Comparison of ENCODE assay signal across 6 cellular contexts in genomic region chr1:236003058-236003457, GRCh38.
DNase-seq lines count a peak whose midpoint lies in the region; ATAC-seq and TF ChIP-seq lines count a peak whose summit lies in the region.
"Not testable (repeated sequence)": the region's sequence is repeated elsewhere in the genome, so short reads cannot be mapped to it uniquely, and the experiment has no call there.

No MANE protein-coding gene starts in this region.

- H4K91ac ChIP-seq in mesenchymal stem cell (ENCODE audit: low read length), result not testable (repeated sequence)

- not testable (repeated sequence) for H3K9me3 ChIP-seq in CD4-positive, alpha-beta memory T cell (ENCODE audit: control insufficient read depth in 1 of 2, low read length in 2 of 2); T-helper 17 cell (ENCODE audit: control insufficient read depth, low read length, poor library complexity, severe bottlenecking); mesenchymal stem cell (ENCODE audit: control insufficient read depth, low read length); tibial nerve

- not testable (repeated sequence) for H3K18ac ChIP-seq in mesenchymal stem cell (ENCODE audit: low read depth in 1 of 2, low read length in 2 of 2)

- H2AK5ac ChIP-seq in mesenchymal stem cell (ENCODE audit: low read length, severe bottlenecking), result not testable (repeated sequence)

- H2BK5ac ChIP-seq in mesenchymal stem cell (ENCODE audit: low read depth, low read length, poor library complexity, severe bottlenecking), result not testable (repeated sequence)

- not testable (repeated sequence) for H3K27me3 Mint-ChIP-seq in CD4-positive, alpha-beta memory T cell; T-helper 17 cell; activated naive CD4-positive, alpha-beta T cell treated with anti-CD3 and anti-CD28 coated beads, Interleukin-2, amount 50 U/mL, for 24 hours; effector memory CD8-positive, alpha-beta T cell

- TF ChIP-seq EP300 in tibial nerve (IDR thresholded peaks at IDR 0.05), result not testable (repeated sequence)

- DNase-seq in CD4-positive, alpha-beta memory T cell; T-helper 17 cell; effector memory CD8-positive, alpha-beta T cell; mesenchymal stem cell; tibial nerve (ENCODE audit: low spot score in 2 of 2): not testable (repeated sequence)

- POLR2A ChIA-PET in CD4-positive, alpha-beta memory T cell (lab: Charles Lee; ENCODE audit: partially characterized antibody), result not testable (repeated sequence)

- H3K23ac ChIP-seq in mesenchymal stem cell (ENCODE audit: low read length in 2 of 2), result not testable (repeated sequence)

- 82% methylated on average over 8 of the region's 9 CpGs for WGBS in mesenchymal stem cell
- 78 to 84% methylated on average over 9 of the region's 9 CpGs for WGBS in tibial nerve, 2 donors

- not testable (repeated sequence) for H3K9ac ChIP-seq in mesenchymal stem cell (ENCODE audit: low read length)

- H2BK12ac ChIP-seq in mesenchymal stem cell (ENCODE audit: low read length in 2 of 2), result not testable (repeated sequence)

- not testable (repeated sequence) for H3K79me1 ChIP-seq in mesenchymal stem cell (replicated peaks; ENCODE audit: low read length, poor library complexity, severe bottlenecking)

- H3K9me3 Mint-ChIP-seq in CD4-positive, alpha-beta memory T cell; activated naive CD4-positive, alpha-beta T cell treated with anti-CD3 and anti-CD28 coated beads, Interleukin-2, amount 50 U/mL, for 24 hours; effector memory CD8-positive, alpha-beta T cell: not testable (repeated sequence)

- H3K4me3 ChIP-seq in CD4-positive, alpha-beta memory T cell (ENCODE audit: low read length in 2 of 2); mesenchymal stem cell (ENCODE audit: insufficient read depth in 1 of 2, low read depth in 1 of 2, low read length in 2 of 2); tibial nerve: not testable (repeated sequence)

- H3K14ac ChIP-seq in mesenchymal stem cell (ENCODE audit: low read length in 2 of 2), result not testable (repeated sequence)

- not testable (repeated sequence) for H3K36me3 Mint-ChIP-seq in CD4-positive, alpha-beta memory T cell; T-helper 17 cell (ENCODE audit: low read depth); activated naive CD4-positive, alpha-beta T cell treated with anti-CD3 and anti-CD28 coated beads, Interleukin-2, amount 50 U/mL, for 24 hours; effector memory CD8-positive, alpha-beta T cell (ENCODE audit: insufficient read depth)

- H2BK15ac ChIP-seq in mesenchymal stem cell (ENCODE audit: low read depth, poor library complexity, severe bottlenecking), result not testable (repeated sequence)

- not testable (repeated sequence) for H3K4me3 Mint-ChIP-seq in CD4-positive, alpha-beta memory T cell; T-helper 17 cell; activated naive CD4-positive, alpha-beta T cell treated with anti-CD3 and anti-CD28 coated beads, Interleukin-2, amount 50 U/mL, for 24 hours; effector memory CD8-positive, alpha-beta T cell

- H3K27me3 ChIP-seq in CD4-positive, alpha-beta memory T cell (ENCODE audit: insufficient read depth, low read length); mesenchymal stem cell (ENCODE audit: control insufficient read depth in 1 of 2, insufficient read depth in 1 of 2, low read length in 2 of 2); tibial nerve: not testable (repeated sequence)

- not testable (repeated sequence) for H3K36me3 ChIP-seq in CD4-positive, alpha-beta memory T cell (ENCODE audit: insufficient read depth, low read length)
- peaks cover 0 to 21% of the 10 kb centered on the region in 2 experiments for H3K36me3 ChIP-seq in mesenchymal stem cell (ENCODE audit: control insufficient read depth in 1 of 2, insufficient read depth in 2 of 2, low read depth in 1 of 2, low read length in 2 of 2)
- H3K36me3 ChIP-seq in tibial nerve, result peaks cover 0 to 63% (median 0%) of the 10 kb centered on the region in 3 donors

- H3K27ac Mint-ChIP-seq in CD4-positive, alpha-beta memory T cell, result peak overlapping the region in 4 of 7 donors; percentile 42 to 83 (median 60)
- peak overlapping the region; percentile 92 for H3K27ac Mint-ChIP-seq in T-helper 17 cell
- peak overlapping the region; percentile 37 for H3K27ac Mint-ChIP-seq in activated naive CD4-positive, alpha-beta T cell treated with anti-CD3 and anti-CD28 coated beads, Interleukin-2, amount 50 U/mL, for 24 hours
- H3K27ac Mint-ChIP-seq in effector memory CD8-positive, alpha-beta T cell, result peak overlapping the region; percentile 36 to 95

- intact Hi-C loops in CD4-positive, alpha-beta memory T cell (cut with micrococcal nuclease), result not testable (repeated sequence)

- not testable (repeated sequence) for H3K4me2 ChIP-seq in mesenchymal stem cell (ENCODE audit: low read length, poor library complexity, severe bottlenecking)

- H3K4me1 Mint-ChIP-seq in CD4-positive, alpha-beta memory T cell, result peaks cover 31 to 44% (median 39%) of the 10 kb centered on the region in 4 donors
- H3K4me1 Mint-ChIP-seq in T-helper 17 cell, result peaks cover 31% of the 10 kb centered on the region
- peaks cover 37% of the 10 kb centered on the region for H3K4me1 Mint-ChIP-seq in activated naive CD4-positive, alpha-beta T cell treated with anti-CD3 and anti-CD28 coated beads, Interleukin-2, amount 50 U/mL, for 24 hours
- peaks cover 20 to 42% of the 10 kb centered on the region in 2 donors for H3K4me1 Mint-ChIP-seq in effector memory CD8-positive, alpha-beta T cell (ENCODE audit: low read depth in 2 of 2)

- H4K8ac ChIP-seq in mesenchymal stem cell (ENCODE audit: low read length), result peak overlapping the region; percentile 14

- CTCF ChIA-PET in CD4-positive, alpha-beta memory T cell (lab: Charles Lee; ENCODE audit: partially characterized antibody), result interaction anchor here (1.4 kb wide), 1 partner anchor 32 kb away, joined by 6 read pairs; no protein-coding TSS in a partner anchor

- H3K4ac ChIP-seq in mesenchymal stem cell (ENCODE audit: low read depth in 1 of 2, low read length in 2 of 2), result not testable (repeated sequence)

- not testable (repeated sequence) for ATAC-seq in T-helper 17 cell; effector memory CD8-positive, alpha-beta T cell (replicated peaks)

- not testable (repeated sequence) for H2BK120ac ChIP-seq in mesenchymal stem cell (ENCODE audit: low read depth, low read length)

- peaks cover 43% of the 10 kb centered on the region for H3K4me1 ChIP-seq in CD4-positive, alpha-beta memory T cell (ENCODE audit: insufficient read depth, low read length)
- H3K4me1 ChIP-seq in mesenchymal stem cell (ENCODE audit: control insufficient read depth, insufficient read depth, low read depth, low read length), result not testable (repeated sequence)
- H3K4me1 ChIP-seq in tibial nerve, result peaks cover 0 to 61% (median 21%) of the 10 kb centered on the region in 4 donors

- not testable (repeated sequence) for TF ChIP-seq CTCF in tibial nerve (IDR thresholded peaks at IDR 0.05)

- H3K27ac ChIP-seq in CD4-positive, alpha-beta memory T cell (ENCODE audit: low read depth, low read length); mesenchymal stem cell (ENCODE audit: low read length, poor library complexity, severe bottlenecking): not testable (repeated sequence)
- H3K27ac ChIP-seq in tibial nerve, result peak overlapping the region in 3 of 4 donors; percentile 16 to 84 (median 76)

- TF ChIP-seq POLR2A in tibial nerve (IDR thresholded peaks at IDR 0.05), result not testable (repeated sequence)

- H2AFZ ChIP-seq in mesenchymal stem cell (ENCODE audit: low read depth, low read length), result not testable (repeated sequence)

Comparison
In these comparisons a context has a peak if more than half of its experiments do, and no peak if none do; other contexts are left out.
1. H3K27ac Mint-ChIP-seq: peak in every context shown above with its lines; median percentile 92 in T-helper 17 cell; 66 in effector memory CD8-positive, alpha-beta T cell; 60 in CD4-positive, alpha-beta memory T cell; 37 in activated naive CD4-positive, alpha-beta T cell treated with anti-CD3 and anti-CD28 coated beads, Interleukin-2, amount 50 U/mL, for 24 hours.